8 cellular contexts compared by ENCODE assay signal in the genomic region with DNA sequence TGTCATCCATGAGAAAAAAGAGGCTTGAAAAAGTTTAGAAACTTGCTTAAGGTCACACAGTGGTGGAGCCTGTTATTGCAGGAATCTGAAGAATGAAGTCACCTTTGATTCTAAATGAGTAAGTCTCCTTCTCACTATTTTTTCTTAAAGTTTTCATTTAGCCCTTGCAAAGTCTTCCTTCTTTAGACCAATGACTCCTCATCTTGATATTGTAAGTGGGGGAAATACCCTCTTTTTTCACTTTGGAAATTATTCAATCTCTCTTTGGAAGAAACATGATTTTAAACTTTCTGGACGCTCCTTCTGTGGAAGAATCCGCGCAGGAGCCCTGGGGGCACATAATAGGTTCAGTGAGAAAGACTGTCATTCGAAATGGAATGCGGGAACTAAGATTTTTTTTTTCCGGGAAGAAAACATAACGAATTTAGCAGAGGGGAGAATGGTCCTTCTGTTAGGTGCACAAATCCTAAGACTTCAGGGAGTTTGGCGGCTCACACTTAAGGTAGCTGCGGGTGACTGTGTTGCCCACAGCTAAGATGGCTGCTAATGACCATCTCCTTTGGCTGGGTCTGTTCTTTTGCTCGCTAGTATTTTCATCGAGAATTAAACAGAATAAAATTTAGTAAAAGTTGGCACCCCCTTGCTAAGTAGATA. TPM values are rescaled to one million over a fixed set of nuclear protein-coding genes. Genes with fewer than 3 reads are reported as not detected.
DNase-seq lines count a peak whose midpoint lies in the region; ATAC-seq, FAIRE-seq and TF ChIP-seq lines count a peak whose summit lies in the region.

No MANE protein-coding gene starts in this region.

- H3K9me3 ChIP-seq in PC-9 (ENCODE audit: insufficient read depth, low read depth) (no peaks in the 10 kb centered on the region), astrocyte (ENCODE audit: insufficient read depth, low read depth, low read length) (no peaks in the 10 kb centered on the region), iPS DF 6.9 (ENCODE audit: control insufficient read depth, insufficient read depth, low read length) (no peaks in the 10 kb centered on the region)

- H3K27ac Mint-ChIP-seq in astrocyte (ENCODE audit: unreplicated experiment) = peak overlapping the region; percentile 98

- H3K4me1 ChIP-seq in PC-9 (replicated peaks; ENCODE audit: insufficient read depth) (peaks cover 60% of the 10 kb centered on the region), astrocyte (ENCODE audit: insufficient read depth, low read length) (peaks cover 26% of the 10 kb centered on the region), iPS DF 6.9 (ENCODE audit: control insufficient read depth, insufficient read depth, low read length) (no peaks in the 10 kb centered on the region)

- DNase-seq in DMS 273 (lab: John Stamatoyannopoulos, UW; ENCODE audit: unreplicated experiment) (peak; percentile 81), GM19240 (ENCODE audit: insufficient read length, low spot score) (peak; percentile 23), PC-9 (peak; percentile 22 to 90), astrocyte (ENCODE audit: low read depth) (peak; percentile 74), iPS DF 6.9 (ENCODE audit: low read depth, low spot score) (no peak), cortex of kidney (lab: John Stamatoyannopoulos, UW) (no peak)

- peaks cover 13% of the 10 kb centered on the region for H3K4me1 Mint-ChIP-seq in astrocyte (ENCODE audit: low read depth, unreplicated experiment)

- peak; percentile 78 for FAIRE-seq in astrocyte (lab: Jason Lieb, UNC)

- ATAC-seq in HG03342 (IDR thresholded peaks at IDR 0.05; ENCODE audit: unreplicated experiment) = peak; percentile 42

- no CpG with 5 or more reads among the region's 11 CpGs for WGBS in iPS DF 6.9 (ENCODE audit: insufficient coverage, insufficient read length)

- no peaks in the 10 kb centered on the region for H3K27me3 ChIP-seq in PC-9 (ENCODE audit: insufficient read depth, low read depth)
- no peaks in the 10 kb centered on the region for H3K27me3 ChIP-seq in astrocyte (ENCODE audit: insufficient read depth, low read length)
- no peaks in the 10 kb centered on the region for H3K27me3 ChIP-seq in iPS DF 6.9 (ENCODE audit: control insufficient read depth, insufficient read depth, low read length)

- no peaks in the 10 kb centered on the region for H3K9me3 Mint-ChIP-seq in astrocyte (ENCODE audit: unreplicated experiment)

- H4K20me1 ChIP-seq in PC-9 (ENCODE audit: insufficient read depth) (peaks cover 14% of the 10 kb centered on the region), astrocyte (ENCODE audit: insufficient read depth, low read length) (peaks cover 35% of the 10 kb centered on the region)

- CTCF ChIA-PET in PC-9 (lab: Charles Lee) = interaction anchor here (0.7 kb wide), 1 partner anchor 66 kb away, joined by 4 read pairs; no protein-coding TSS in a partner anchor

- H3F3A ChIP-seq in PC-9 (ENCODE audit: insufficient read depth, low read depth) = peaks cover 36% of the 10 kb centered on the region; the same call in 1 of the 2 replicates

- peak overlapping the region; percentile 74 for H3K4me3 ChIP-seq in PC-9
- H3K4me3 ChIP-seq in astrocyte (ENCODE audit: insufficient read depth, low read depth, low read length) = peak overlapping the region; percentile 76
- peak overlapping the region; percentile 80; the same call in 1 of the 2 replicates for H3K4me3 ChIP-seq in iPS DF 6.9 (ENCODE audit: low read length)
- H3K4me3 ChIP-seq in skin epidermis = peak overlapping the region; percentile 73 to 98 (median 94)

- intact Hi-C loops in PC-9 (cut with micrococcal nuclease; ENCODE audit: unreplicated experiment) = loop anchor here (1.0 to 10.0 kb wide), 6 partner anchors 47 to 583 kb away; a partner anchor contains a TSS

- TF ChIP-seq CTCF in PC-9 (conservative IDR thresholded peaks at IDR 0.05) (no peak; the same call in 1 of the 2 replicates), astrocyte (IDR thresholded peaks at IDR 0.05; ENCODE audit: insufficient read depth, low read depth, low read length) (peak; percentile 34)

- H3K9ac ChIP-seq in astrocyte (ENCODE audit: low read length) = peak overlapping the region; percentile 86

- H3K9me2 ChIP-seq in PC-9 (ENCODE audit: insufficient read depth) = no peaks in the 10 kb centered on the region

- H3K27me3 Mint-ChIP-seq in astrocyte (ENCODE audit: low read depth, unreplicated experiment) = no peaks in the 10 kb centered on the region

- H3K27ac ChIP-seq in PC-9 (peak overlapping the region; percentile 95), astrocyte (ENCODE audit: low read depth, low read length) (peak overlapping the region; percentile 93), iPS DF 6.9 (ENCODE audit: low read length) (no peak overlapping the region), skin epidermis (peak overlapping the region in 20 of 21 experiments; percentile 77 to 97 (median 92))

- H3K79me2 ChIP-seq in PC-9 (ENCODE audit: low read depth) (peaks cover 57% of the 10 kb centered on the region), astrocyte (ENCODE audit: insufficient read depth, low read length) (peaks cover 45% of the 10 kb centered on the region)

- H3K4me2 ChIP-seq in PC-9 (peak overlapping the region; percentile 96), astrocyte (ENCODE audit: low read length) (peak overlapping the region; percentile 94)

- TSS peak; percentile 65 for BruUV-seq in PC-9 (replicated peaks; lab: Mats Ljungman, UMichigan)

- H2AFZ ChIP-seq in PC-9 (peak overlapping the region; percentile 83), astrocyte (ENCODE audit: low read depth, low read length) (peak overlapping the region; percentile 76)

- peaks cover 3% of the 10 kb centered on the region for H3K36me3 Mint-ChIP-seq in astrocyte (ENCODE audit: low read depth, unreplicated experiment)

- H3K4me3 Mint-ChIP-seq in astrocyte (ENCODE audit: unreplicated experiment) = peak overlapping the region; percentile 88

- POLR2A ChIA-PET in PC-9 (lab: Charles Lee; ENCODE audit: unreplicated experiment) = interaction anchor here (0.5 to 1.2 kb wide), 4 partner anchors 9 to 221 kb away, joined by 3 to 5 read pairs (median 3); a partner anchor contains a TSS

- H3K36me3 ChIP-seq in PC-9 (ENCODE audit: low read depth) (peaks cover 9% of the 10 kb centered on the region; the same call in 1 of the 2 replicates), astrocyte (ENCODE audit: insufficient read depth, low read length) (peaks cover 3% of the 10 kb centered on the region), iPS DF 6.9 (ENCODE audit: control insufficient read depth, insufficient read depth, low read length) (no peaks in the 10 kb centered on the region)

RNA-seq across cellular contexts. Expression of a gene that starts 0.6 kb away (rescaled TPM):
- 116 and 119 TPM in 2 replicates for total RNA-seq in PC-9 (2021)
- total RNA-seq in astrocyte = 68.7 and 71.4 TPM in 2 replicates

Comparison
In these comparisons a context has a peak if more than half of its experiments do, and no peak if none do; other contexts are left out.
1. DNase-seq: peak in DMS 273 (single experiment), GM19240 (single experiment), PC-9 (2 of 2) and astrocyte (single experiment); none in iPS DF 6.9 (single experiment) and cortex of kidney (single experiment).
2. Peak in every context shown above with its lines, with median percentiles within 50 percentile points of each other: H3K4me3 ChIP-seq.